In the genomic region with DNA sequence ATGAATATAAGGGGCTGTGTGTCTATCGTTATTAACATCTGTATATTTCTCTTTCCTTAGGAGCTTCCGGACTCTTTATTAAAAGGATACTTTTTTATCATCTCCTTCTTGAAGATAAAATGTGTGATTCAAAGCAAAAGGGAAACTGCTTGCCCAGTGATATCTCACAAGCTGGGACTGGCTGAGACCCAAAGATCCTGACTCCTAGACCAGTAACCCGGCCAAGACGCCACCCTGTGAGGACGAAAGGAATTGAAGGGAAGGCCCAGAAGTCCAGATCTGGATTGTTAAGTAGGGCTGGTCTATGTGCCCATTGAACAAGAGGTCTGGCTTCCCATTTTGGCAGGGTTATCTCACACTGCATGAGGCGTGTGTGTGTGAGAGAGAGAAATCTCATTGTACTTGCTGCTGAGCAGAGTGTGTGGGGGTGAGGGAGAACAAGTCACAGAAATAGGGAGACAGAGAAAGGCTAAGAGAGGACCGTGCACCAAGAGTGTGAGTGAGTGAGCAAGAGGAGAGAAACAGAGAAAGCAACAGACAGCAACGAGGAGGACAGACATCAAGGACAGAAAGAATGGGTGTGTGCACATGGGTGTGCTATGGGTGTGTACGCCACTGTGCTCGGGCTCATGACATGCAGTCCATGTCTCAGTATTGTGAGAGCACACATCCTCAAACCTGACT, we compare ENCODE assay signal across 12 cellular contexts.
A peak's percentile ranks its signal among the peaks of the same experiment; 100 is the strongest.
DNase-seq lines count a peak whose midpoint lies in the region; ATAC-seq, FAIRE-seq and TF ChIP-seq lines count a peak whose summit lies in the region.
"Had no signal": no experiment of that assay in that cellular context is flagged by ENCODE, and none has a peak within 500 bp of the region (broad histone marks: within the 10 kb centered on the region; RNA-seq: fewer than 3 reads in every experiment).

No MANE protein-coding gene starts in this region.

- H3K79me2 ChIP-seq in K562 (ENCODE audit: control insufficient read depth, insufficient read depth, low read length): no peaks in the 10 kb centered on the region

- peak; percentile 32 for DNase-seq in HT-29 (ENCODE audit: low spot score)
- peak in 2 of 4 experiments; percentile 15 to 28 for DNase-seq in K562 (ENCODE audit: extremely low read depth in 1 of 4, low spot score in 3 of 4)
- peak; percentile 49 for DNase-seq in iPS-NIHi11 (ENCODE audit: low spot score)
- peak; percentile 77 for DNase-seq in stromal cell of bone marrow (ENCODE audit: low read depth)
- DNase-seq in vagina (ENCODE audit: extremely low spot score in 2 of 2): no peak
- no peak for DNase-seq in amniotic stem cell (lab: John Stamatoyannopoulos, UW)
- DNase-seq: activated CD8-positive, alpha-beta memory T cell treated with anti-CD3 and anti-CD28 coated beads, Interleukin-2, amount 50 U/mL, for 4 hours had no signal

- CTCF ChIA-PET in K562 (lab: Yijun Ruan, JAX; ENCODE audit: low intra/inter-chr PET ratio): no interaction called here

- H3K36me3 ChIP-seq in K562 (ENCODE audit: control insufficient read depth, insufficient read depth, low read length): no peaks in the 10 kb centered on the region
- no peaks in the 10 kb centered on the region for H3K36me3 ChIP-seq in vagina

- no TSS peak for BruUV-seq in K562 (replicated peaks; lab: Mats Ljungman, UMichigan)

- H3K9me1 ChIP-seq in K562 (ENCODE audit: control insufficient read depth, insufficient read depth, low read length): peaks cover 6% of the 10 kb centered on the region

- H2AFZ ChIP-seq in K562 (ENCODE audit: low read depth, low read length): no peak overlapping the region

- intact Hi-C loops in K562 (cut with micrococcal nuclease) (no loop called here), vagina (cut with DNase I) (loop anchor here (5.0 kb wide), 1 partner anchor 184 kb away; no protein-coding TSS in a partner anchor)

- H3K4me3 ChIP-seq in K562: no peak overlapping the region
- no peak overlapping the region for H3K4me3 ChIP-seq in vagina

- TF ChIP-seq EP300 in K562 (IDR thresholded peaks at IDR 0.05; ENCODE audit: low read length): no peak

- POLR2A ChIA-PET in K562 (lab: Yijun Ruan, JAX): interaction anchor here (0.9 kb wide), 1 partner anchor 11 kb away, joined by 3 read pairs; no protein-coding TSS in a partner anchor

- TF ChIP-seq RAD21 in K562 (CRISPR knock-in tag; conservative IDR thresholded peaks at IDR 0.05 in 1 of 2, IDR thresholded peaks at IDR 0.05 in 1 of 2): peak in 1 of 2 experiments; percentile 48; a peak in 2 of 4 replicates

- no peak overlapping the region for H3K9ac ChIP-seq in K562 (ENCODE audit: insufficient read depth in 1 of 2, low read depth in 2 of 2, low read length in 2 of 2)
- H3K9ac ChIP-seq: KMS-11 had no signal

- ATAC-seq in K562 (peak; percentile 77), GM21447 (IDR thresholded peaks at IDR 0.05; ENCODE audit: unreplicated experiment) (no peak), HG03521 (IDR thresholded peaks at IDR 0.05; ENCODE audit: unreplicated experiment) (no peak)
- ATAC-seq: Panc1 had no signal

- H3K27me3 ChIP-seq in K562 (ENCODE audit: control insufficient read depth in 2 of 2, insufficient read depth in 2 of 2, low read length in 2 of 2): peaks cover 15 to 30% of the 10 kb centered on the region in 2 experiments
- H3K27me3 ChIP-seq in vagina: no peaks in the 10 kb centered on the region

- FAIRE-seq in K562 (lab: Jason Lieb, UNC): peak; percentile 59
- FAIRE-seq: H54 had no signal

- H3K4me2 ChIP-seq in K562 (ENCODE audit: insufficient read depth, low read length): no peak overlapping the region
- H3K4me2 ChIP-seq: KMS-11 had no signal

- H3K4me1 ChIP-seq in K562 (replicated peaks in 1 of 2; ENCODE audit: control insufficient read depth in 2 of 2, insufficient read depth in 2 of 2, low read length in 2 of 2): no peaks in the 10 kb centered on the region
- H3K4me1 ChIP-seq in vagina: no peaks in the 10 kb centered on the region

- TF ChIP-seq CTCF in K562 (IDR thresholded peaks at IDR 0.05 in 2 of 3, conservative IDR thresholded peaks at IDR 0.05 in 1 of 3; ENCODE audit: insufficient read depth in 2 of 3, low read depth in 1 of 3, low read length in 3 of 3) (peak; percentile 32 to 51 (median 44)), vagina (IDR thresholded peaks at IDR 0.05) (peak in 1 of 3 experiments; percentile 33)

- H3K9me3 ChIP-seq in K562 (replicated peaks; ENCODE audit: control insufficient read depth, insufficient read depth, low read depth, low read length) (no peaks in the 10 kb centered on the region), vagina (no peaks in the 10 kb centered on the region)

- peaks cover 14% of the 10 kb centered on the region; the same call in 1 of the 2 replicates for H4K20me1 ChIP-seq in K562 (replicated peaks; ENCODE audit: control insufficient read depth, insufficient read depth, low read length)

- WGBS in K562 (ENCODE audit: insufficient coverage, low coverage, missing lambda C conversion rate): 1% methylated on average over 10 of the region's 10 CpGs

- H3K27ac ChIP-seq in K562 (ENCODE audit: extremely low read depth, low read depth, low read length): no peak overlapping the region
- no peak overlapping the region for H3K27ac ChIP-seq in vagina
- H3K27ac ChIP-seq: KMS-11 had no signal

- in situ Hi-C loops in K562 (cut with MboI): no loop called here

- TF ChIP-seq POLR2A in K562 (conservative IDR thresholded peaks at IDR 0.05) (no peak), vagina (IDR thresholded peaks at IDR 0.05) (no peak)

TF ChIP-seq in K562, 482 proteins besides CTCF, POLR2A, EP300 and RAD21:
- no peak for TF ChIP-seq GATAD2A (IDR thresholded peaks at IDR 0.05)
- TF ChIP-seq PML (IDR thresholded peaks at IDR 0.05; ENCODE audit: low read length): no peak
- 0 out of 2 replicates have a peak, but pooled peaks have one; percentile 16 for TF ChIP-seq NFIC (IDR thresholded peaks at IDR 0.05)
- TF ChIP-seq ELF1 (tag; IDR thresholded peaks at IDR 0.05): no peak
- no peak for TF ChIP-seq GATAD2B (IDR thresholded peaks at IDR 0.05; ENCODE audit: borderline replicate concordance)
- TF ChIP-seq ZZZ3 (IDR thresholded peaks at IDR 0.05): no peak
- TF ChIP-seq IRF2 (CRISPR knock-in tag; IDR thresholded peaks at IDR 0.05): peak; percentile 54; the same call in 1 of the 2 replicates
- 0 out of 2 replicates have a peak, but pooled peaks have one; percentile 29 for TF ChIP-seq SMC3 (conservative IDR thresholded peaks at IDR 0.05; ENCODE audit: insufficient read depth, low read depth, low read length)
- TF ChIP-seq, protein P1, sequence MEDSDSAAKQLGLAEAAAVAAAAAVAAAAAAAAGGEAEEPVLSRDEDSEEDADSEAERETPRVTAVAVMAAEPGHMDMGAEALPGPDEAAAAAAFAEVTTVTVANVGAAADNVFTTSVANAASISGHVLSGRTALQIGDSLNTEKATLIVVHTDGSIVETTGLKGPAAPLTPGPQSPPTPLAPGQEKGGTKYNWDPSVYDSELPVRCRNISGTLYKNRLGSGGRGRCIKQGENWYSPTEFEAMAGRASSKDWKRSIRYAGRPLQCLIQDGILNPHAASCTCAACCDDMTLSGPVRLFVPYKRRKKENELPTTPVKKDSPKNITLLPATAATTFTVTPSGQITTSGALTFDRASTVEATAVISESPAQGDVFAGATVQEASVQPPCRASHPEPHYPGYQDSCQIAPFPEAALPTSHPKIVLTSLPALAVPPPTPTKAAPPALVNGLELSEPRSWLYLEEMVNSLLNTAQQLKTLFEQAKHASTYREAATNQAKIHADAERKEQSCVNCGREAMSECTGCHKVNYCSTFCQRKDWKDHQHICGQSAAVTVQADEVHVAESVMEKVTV (CRISPR knock-in tag; IDR thresholded peaks at IDR 0.05): 0 out of 2 replicates have a peak, but pooled peaks have one; percentile 10
- no peak for TF ChIP-seq ZNF121 (CRISPR knock-in tag; conservative IDR thresholded peaks at IDR 0.05)
- TF ChIP-seq KLF16 (IDR thresholded peaks at IDR 0.05): no peak
- TF ChIP-seq, protein P2, sequence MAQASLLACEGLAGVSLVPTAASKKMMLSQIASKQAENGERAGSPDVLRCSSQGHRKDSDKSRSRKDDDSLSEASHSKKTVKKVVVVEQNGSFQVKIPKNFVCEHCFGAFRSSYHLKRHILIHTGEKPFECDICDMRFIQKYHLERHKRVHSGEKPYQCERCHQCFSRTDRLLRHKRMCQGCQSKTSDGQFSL (CRISPR knock-in tag; IDR thresholded peaks at IDR 0.05): 0 out of 2 replicates have a peak, but pooled peaks have one; percentile 29
- TF ChIP-seq, protein P2 (tag; IDR thresholded peaks at IDR 0.05): no peak

Comparison
In these comparisons a context has a peak if more than half of its experiments do, and no peak if none do; other contexts are left out.
1. DNase-seq: peak in HT-29 (single experiment), iPS-NIHi11 (single experiment) and stromal cell of bone marrow (single experiment); none in vagina (0 of 2) and amniotic stem cell (single experiment).